Comparison of ENCODE assay signal across 8 cellular contexts in the genomic region with DNA sequence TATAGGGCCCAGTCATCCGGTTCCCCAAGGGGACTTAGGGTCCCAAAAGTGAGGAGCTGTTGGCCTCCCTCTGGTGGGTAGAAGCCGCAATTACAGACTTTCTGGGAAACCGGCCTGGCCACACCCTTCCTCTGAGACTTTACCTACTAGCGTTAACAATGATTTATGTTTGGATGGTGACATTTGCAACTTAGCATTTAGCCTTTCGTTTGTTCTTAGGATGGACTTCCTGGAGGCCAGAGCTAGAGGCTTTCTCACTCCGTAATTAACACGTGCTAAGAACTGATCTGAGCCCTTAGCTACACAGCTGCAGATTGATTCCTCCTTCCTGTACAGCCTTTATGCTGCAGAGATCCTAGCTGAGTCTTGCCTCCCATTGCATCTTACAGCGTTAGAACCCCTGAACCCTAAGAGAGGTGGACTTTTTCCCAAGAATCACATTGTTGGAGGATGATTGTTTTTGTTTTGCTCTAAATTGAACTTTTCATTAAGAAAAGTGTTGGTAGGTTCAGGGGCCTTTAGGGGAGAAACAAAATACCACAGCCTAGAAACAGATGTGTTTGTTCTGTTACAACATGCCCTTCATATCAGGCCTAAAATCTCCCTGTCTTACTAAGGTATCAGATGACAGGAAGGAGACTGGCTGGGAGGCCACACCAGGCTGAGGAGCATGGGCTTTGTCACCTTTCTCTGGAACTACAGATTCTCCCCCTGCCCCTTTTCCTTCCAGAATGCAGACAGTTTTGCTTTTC. TPM values are rescaled to one million over a fixed set of nuclear protein-coding genes. Genes with fewer than 3 reads are reported as not detected.
DNase-seq lines count a peak whose midpoint lies in the region; ATAC-seq, FAIRE-seq and TF ChIP-seq lines count a peak whose summit lies in the region.

No MANE protein-coding gene starts in this region.

- H3K9ac ChIP-seq in parathyroid adenoma, result peak overlapping the region; percentile 4

- ATAC-seq in Right ventricle myocardium inferior (no peak), HG03460 (IDR thresholded peaks at IDR 0.05; ENCODE audit: unreplicated experiment) (peak; percentile 38), aorta (ENCODE audit: low FRiP score) (peak; percentile 37)

- peak; percentile 36 for FAIRE-seq in RCC 7860 (lab: Jason Lieb, UNC)

- DNase-seq in Right ventricle myocardium inferior (ENCODE audit: missing footprints), result peak; percentile 59
- DNase-seq in cardiac septum (ENCODE audit: low spot score), result no peak
- peak; percentile 72 for DNase-seq in RCC 7860 (ENCODE audit: low spot score)
- peak; percentile 42 for DNase-seq in activated T-helper 1 cell treated with Interleukin-2 at 50 U/mL for 16 hours (ENCODE audit: low read depth)
- DNase-seq in fibroblast of villous mesenchyme (ENCODE audit: low read depth), result peak; percentile 88
- DNase-seq in aorta, result peak in 1 of 2 donors; percentile 56

- intact Hi-C loops in Right ventricle myocardium inferior (cut with DNase I) (no loop called here), cardiac septum (cut with DNase I) (loop anchor here (2.0 kb wide), 1 partner anchor 42 kb away; the partner anchor contains the start of gene S100A10), aorta (cut with DNase I) (no loop called here)

- peaks cover 21% of the 10 kb centered on the region for H3K4me1 ChIP-seq in parathyroid adenoma
- H3K4me1 ChIP-seq in aorta (ENCODE audit: control insufficient read depth in 1 of 2, insufficient read depth in 2 of 2, low read length in 2 of 2), result peaks cover 0 to 5% of the 10 kb centered on the region in 2 donors

- H3K4me3 ChIP-seq in fibroblast of villous mesenchyme (ENCODE audit: low read depth, low read length), result peak overlapping the region; percentile 95
- peak overlapping the region; percentile 83 for H3K4me3 ChIP-seq in parathyroid adenoma (ENCODE audit: low read depth, low read length)
- H3K4me3 ChIP-seq in aorta (ENCODE audit: low read length in 2 of 2), result peak overlapping the region; percentile 71 to 84

- H2AFZ ChIP-seq in parathyroid adenoma, result peak overlapping the region; percentile 28

- 6% methylated on average over 8 of the region's 8 CpGs for WGBS in aorta, 2 donors

- no peaks in the 10 kb centered on the region for H3K79me2 ChIP-seq in parathyroid adenoma

- H3K36me3 ChIP-seq in parathyroid adenoma (ENCODE audit: control insufficient read depth, insufficient read depth, low read length) (no peaks in the 10 kb centered on the region), aorta (ENCODE audit: control insufficient read depth in 1 of 2, insufficient read depth in 2 of 2, low read length in 1 of 2) (peaks cover 7% of the 10 kb centered on the region in 2 donors)

- TF ChIP-seq CTCF in fibroblast of villous mesenchyme (IDR thresholded peaks at IDR 0.05; ENCODE audit: insufficient read depth, low read depth, low read length) (peak; percentile 77), parathyroid adenoma (IDR thresholded peaks at IDR 0.05) (peak; percentile 57)

- H3K27ac ChIP-seq in parathyroid adenoma (peak overlapping the region; percentile 100), aorta (ENCODE audit: low read depth in 1 of 2, low read length in 2 of 2) (peak overlapping the region in 1 of 2 donors; percentile 60)

- H3K27me3 ChIP-seq in parathyroid adenoma (ENCODE audit: control insufficient read depth, insufficient read depth, low read length), result no peaks in the 10 kb centered on the region
- no peaks in the 10 kb centered on the region for H3K27me3 ChIP-seq in aorta (ENCODE audit: control insufficient read depth in 1 of 2, insufficient read depth in 2 of 2, low read length in 1 of 2)

- H3K9me3 ChIP-seq in parathyroid adenoma (ENCODE audit: control insufficient read depth, low read length) (no peaks in the 10 kb centered on the region), aorta (ENCODE audit: control insufficient read depth, low read length) (no peaks in the 10 kb centered on the region)

- H3K4me2 ChIP-seq in parathyroid adenoma (ENCODE audit: low read length), result peak overlapping the region; percentile 73

RNA-seq across cellular contexts. Expression of gene S100A11, which starts 2.0 kb away (rescaled TPM):
- total RNA-seq in Right ventricle myocardium inferior (92.0 TPM), cardiac septum (90.8 TPM), fibroblast of villous mesenchyme (126 and 197 TPM in 2 replicates), aorta (100 to 1,000 TPM; 416 to 418 TPM)
- 100 to 1,000 TPM; 751 to 960 TPM for polyA plus RNA-seq in aorta

RNA-seq across cellular contexts. Expression of gene S100A10, which starts 41.2 kb away (rescaled TPM):
- total RNA-seq in Right ventricle myocardium inferior (290 TPM), cardiac septum (131 TPM), fibroblast of villous mesenchyme (70.0 and 70.2 TPM in 2 replicates), aorta (100 to 1,000 TPM; 188 to 386 TPM)
- polyA plus RNA-seq in aorta, result 100 to 1,000 TPM; 244 to 417 TPM

RNA-seq across cellular contexts. Expression of gene TCHHL1, which starts 54.0 kb away (rescaled TPM):
- total RNA-seq in Right ventricle myocardium inferior (not detected), cardiac septum (not detected), fibroblast of villous mesenchyme (not detected in 2 replicates), aorta (not detected)
- not detected for polyA plus RNA-seq in aorta
